Comparison of ENCODE assay signal across 8 cellular contexts in the genomic region with DNA sequence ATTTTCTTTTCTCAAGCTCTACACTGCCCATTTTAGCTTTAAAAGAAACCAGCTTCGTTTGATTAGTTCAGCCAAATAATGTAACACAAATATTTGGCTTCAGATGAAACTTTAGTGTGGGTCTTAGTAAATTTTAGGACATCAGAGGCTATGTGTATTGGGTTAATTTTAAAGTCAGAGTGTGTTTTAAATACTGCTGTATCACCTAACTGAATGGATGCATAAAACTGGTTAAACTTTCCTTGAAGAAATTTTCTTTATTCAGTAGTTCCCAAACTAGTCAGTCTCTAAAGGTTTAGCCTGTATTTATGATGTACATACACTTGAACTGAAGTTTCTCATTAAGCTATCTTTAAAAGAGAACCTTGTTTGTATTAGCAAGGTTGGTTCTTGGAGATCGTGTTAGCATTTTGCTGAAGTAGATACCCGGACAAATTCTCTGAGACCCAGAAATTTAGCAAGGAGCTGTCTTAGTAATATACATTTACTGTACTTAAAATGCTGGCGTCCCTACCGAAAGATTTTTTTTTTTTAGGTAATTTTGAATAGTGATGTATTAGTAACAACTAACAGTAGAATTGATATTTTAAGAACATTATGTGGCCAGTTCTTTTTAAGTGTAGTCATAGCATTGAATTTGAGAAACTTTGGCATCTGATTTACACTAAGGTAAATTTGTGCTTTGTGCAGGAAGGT. TPM values are rescaled to one million over a fixed set of nuclear protein-coding genes. Genes with fewer than 3 reads are reported as not detected.
DNase-seq lines count a peak whose midpoint lies in the region; ATAC-seq, FAIRE-seq and TF ChIP-seq lines count a peak whose summit lies in the region.

No MANE protein-coding gene starts in this region.

- WGBS in heart right ventricle, 2 donors, result 31 to 32% methylated on average over 5 of the region's 5 CpGs
- WGBS in K562 (ENCODE audit: insufficient coverage, low coverage, missing lambda C conversion rate), result 0% methylated on average over 5 of the region's 5 CpGs
- WGBS in aorta, 2 donors, result 1 to 4% methylated on average over 5 of the region's 5 CpGs

- H3K36me3 ChIP-seq in heart right ventricle (no peaks in the 10 kb centered on the region), K562 (ENCODE audit: control insufficient read depth, insufficient read depth, low read length) (no peaks in the 10 kb centered on the region), aorta (ENCODE audit: control insufficient read depth in 1 of 2, insufficient read depth in 2 of 2, low read length in 1 of 2) (no peaks in the 10 kb centered on the region)

- no peak for TF ChIP-seq POLR2A in K562 (conservative IDR thresholded peaks at IDR 0.05)

- H3K27ac ChIP-seq in heart right ventricle (peak overlapping the region in 7 of 10 donors; percentile 94 to 97 (median 96)), K562 (ENCODE audit: extremely low read depth, low read depth, low read length) (peak overlapping the region; percentile 97), aorta (ENCODE audit: low read depth in 1 of 2, low read length in 2 of 2) (peak overlapping the region in 1 of 2 donors; percentile 36)

- no peaks in the 10 kb centered on the region for H3K27me3 Mint-ChIP-seq in mesothelial cell of epicardium (ENCODE audit: low read depth)

- peak overlapping the region; percentile 96 for H3K27ac Mint-ChIP-seq in mesothelial cell of epicardium

- BruUV-seq in K562 (replicated peaks; lab: Mats Ljungman, UMichigan), result no TSS peak

- POLR2A ChIA-PET in K562 (lab: Yijun Ruan, JAX), result interaction anchor here (1.0 to 2.8 kb wide), 2 partner anchors 9 to 11 kb away, joined by 3 to 14 read pairs; no protein-coding TSS in a partner anchor

- H3K36me3 Mint-ChIP-seq in mesothelial cell of epicardium, result no peaks in the 10 kb centered on the region

- H3K79me2 ChIP-seq in K562 (ENCODE audit: control insufficient read depth, insufficient read depth, low read length), result peaks cover 68% of the 10 kb centered on the region

- in situ Hi-C loops in K562 (cut with MboI), result no loop called here

- ATAC-seq in heart right ventricle (no peak), K562 (no peak), aorta (ENCODE audit: low FRiP score) (no peak), HG02970 (IDR thresholded peaks at IDR 0.05; ENCODE audit: low FRiP score, unreplicated experiment) (no peak)

- H3K4me2 ChIP-seq in K562 (ENCODE audit: insufficient read depth, low read length), result peak overlapping the region; percentile 83

- intact Hi-C loops in heart right ventricle (cut with DNase I), result loop anchor here in 2 of 10 donors (5.0 to 10.0 kb wide), 3 partner anchors 293 to 1400 kb away; a partner anchor contains a TSS
- intact Hi-C loops in cardiac septum (cut with DNase I), result loop anchor here (10.0 kb wide), 1 partner anchor 800 kb away; no protein-coding TSS in a partner anchor
- intact Hi-C loops in K562 (cut with micrococcal nuclease), result loop anchor here (5.0 to 10.0 kb wide), 2 partner anchors 138 to 310 kb away; no protein-coding TSS in a partner anchor
- intact Hi-C loops in aorta (cut with DNase I), result loop anchor here in 1 of 2 donors (10.0 kb wide), 1 partner anchor 140 kb away; no protein-coding TSS in a partner anchor

- H3K4me1 Mint-ChIP-seq in mesothelial cell of epicardium, result peaks cover 42% of the 10 kb centered on the region

- peak overlapping the region in 8 of 10 donors; percentile 76 to 98 (median 88) for H3K4me3 ChIP-seq in heart right ventricle
- H3K4me3 ChIP-seq in K562, result peak overlapping the region; percentile 77
- H3K4me3 ChIP-seq in aorta (ENCODE audit: low read length in 2 of 2), result peak overlapping the region; percentile 73 to 85

- peak overlapping the region; percentile 54; the same call in 1 of the 2 replicates for H2AFZ ChIP-seq in K562 (ENCODE audit: low read depth, low read length)

- H3K27me3 ChIP-seq in heart right ventricle (no peaks in the 10 kb centered on the region), K562 (ENCODE audit: control insufficient read depth in 2 of 2, insufficient read depth in 2 of 2, low read length in 2 of 2) (no peaks in the 10 kb centered on the region), aorta (ENCODE audit: control insufficient read depth in 1 of 2, insufficient read depth in 2 of 2, low read length in 1 of 2) (no peaks in the 10 kb centered on the region)

- H3K4me3 Mint-ChIP-seq in mesothelial cell of epicardium, result peak overlapping the region; percentile 94

- no peaks in the 10 kb centered on the region for H4K20me1 ChIP-seq in K562 (replicated peaks; ENCODE audit: control insufficient read depth, insufficient read depth, low read length)

- H3K4me1 ChIP-seq in heart right ventricle (peaks cover 0 to 64% (median 26%) of the 10 kb centered on the region in 9 donors), K562 (replicated peaks in 1 of 2; ENCODE audit: control insufficient read depth in 2 of 2, insufficient read depth in 2 of 2, low read length in 2 of 2) (peaks cover 4 to 19% of the 10 kb centered on the region in 2 experiments; a peak in 4 of 5 replicates), aorta (ENCODE audit: control insufficient read depth in 1 of 2, insufficient read depth in 2 of 2, low read length in 2 of 2) (peaks cover 0 to 3% of the 10 kb centered on the region in 2 donors)

- DNase-seq in heart right ventricle (no peak), cardiac septum (ENCODE audit: low spot score) (no peak), K562 (ENCODE audit: extremely low read depth in 1 of 4, low spot score in 3 of 4) (peak in 1 of 4 experiments; percentile 18), mesothelial cell of epicardium (ENCODE audit: low spot score in 2 of 2, unreplicated experiment in 2 of 2) (no peak), aorta (no peak), activated gamma-delta T cell treated with Interleukin-2 at 50 U/mL for 16 hours (no peak), NCI-H1417 treated with DMSO at 0.1 percent for 48 hours (lab: John Stamatoyannopoulos, UW) (no peak)

- FAIRE-seq in K562 (lab: Jason Lieb, UNC), result no peak

- TF ChIP-seq CTCF in heart right ventricle (IDR thresholded peaks at IDR 0.05) (no peak), K562 (IDR thresholded peaks at IDR 0.05 in 2 of 3, conservative IDR thresholded peaks at IDR 0.05 in 1 of 3; ENCODE audit: insufficient read depth in 2 of 3, low read depth in 1 of 3, low read length in 3 of 3) (no peak), mesothelial cell of epicardium (IDR thresholded peaks at IDR 0.05; ENCODE audit: unreplicated experiment) (no peak)

- H3K9me3 Mint-ChIP-seq in mesothelial cell of epicardium, result no peaks in the 10 kb centered on the region

- no peaks in the 10 kb centered on the region for H3K9me1 ChIP-seq in K562 (ENCODE audit: control insufficient read depth, insufficient read depth, low read length)

- H3K9me3 ChIP-seq in heart right ventricle (no peaks in the 10 kb centered on the region), K562 (replicated peaks; ENCODE audit: control insufficient read depth, insufficient read depth, low read depth, low read length) (no peaks in the 10 kb centered on the region), aorta (ENCODE audit: control insufficient read depth, low read length) (no peaks in the 10 kb centered on the region)

- no peak for TF ChIP-seq EP300 in K562 (IDR thresholded peaks at IDR 0.05; ENCODE audit: low read length)

- no peak for TF ChIP-seq RAD21 in K562 (CRISPR knock-in tag; conservative IDR thresholded peaks at IDR 0.05 in 1 of 2, IDR thresholded peaks at IDR 0.05 in 1 of 2)

- CTCF ChIA-PET in K562 (lab: Yijun Ruan, JAX; ENCODE audit: low intra/inter-chr PET ratio), result interaction anchor here (0.6 kb wide), 1 partner anchor 79 kb away, joined by 6 read pairs; no protein-coding TSS in a partner anchor

- peak overlapping the region in 1 of 2 experiments; percentile 86; a peak in 2 of 4 replicates for H3K9ac ChIP-seq in K562 (ENCODE audit: insufficient read depth in 1 of 2, low read depth in 2 of 2, low read length in 2 of 2)

TF ChIP-seq in K562, 482 proteins besides CTCF, POLR2A, EP300 and RAD21:
- TF ChIP-seq EZH2 (IDR thresholded peaks at IDR 0.05; ENCODE audit: borderline replicate concordance, low read depth, low read length), result no peak
- TF ChIP-seq, protein P1, sequence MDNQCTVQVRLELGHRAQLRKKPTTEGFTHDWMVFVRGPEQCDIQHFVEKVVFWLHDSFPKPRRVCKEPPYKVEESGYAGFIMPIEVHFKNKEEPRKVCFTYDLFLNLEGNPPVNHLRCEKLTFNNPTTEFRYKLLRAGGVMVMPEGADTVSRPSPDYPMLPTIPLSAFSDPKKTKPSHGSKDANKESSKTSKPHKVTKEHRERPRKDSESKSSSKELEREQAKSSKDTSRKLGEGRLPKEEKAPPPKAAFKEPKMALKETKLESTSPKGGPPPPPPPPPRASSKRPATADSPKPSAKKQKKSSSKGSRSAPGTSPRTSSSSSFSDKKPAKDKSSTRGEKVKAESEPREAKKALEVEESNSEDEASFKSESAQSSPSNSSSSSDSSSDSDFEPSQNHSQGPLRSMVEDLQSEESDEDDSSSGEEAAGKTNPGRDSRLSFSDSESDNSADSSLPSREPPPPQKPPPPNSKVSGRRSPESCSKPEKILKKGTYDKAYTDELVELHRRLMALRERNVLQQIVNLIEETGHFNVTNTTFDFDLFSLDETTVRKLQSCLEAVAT (IDR thresholded peaks at IDR 0.05), result 0 out of 4 replicates have a peak, but pooled peaks have one; percentile 16 to 25

RNA-seq across cellular contexts. Expression of a gene that starts 2.7 kb away (rescaled TPM):
- total RNA-seq in heart right ventricle, result 10 to 100 TPM in 2 of 10 donors, 1 to 10 TPM in 8; 5.2 to 15.0 (median 7.8) TPM
- 1 to 10 TPM; 2.9 to 3.4 TPM for polyA plus RNA-seq in heart right ventricle
- 9.4 TPM for total RNA-seq in cardiac septum
- total RNA-seq in K562 (2011; cell fraction: chromatin; rRNA removed; ENCODE audit: low replicate concordance), result 20.8 and 31.5 TPM in 2 replicates
- total RNA-seq in K562 (2011; cell fraction: nucleolus; rRNA removed), result 26.2 and 34.2 TPM in 2 replicates
- total RNA-seq in K562 (2011; cell fraction: nucleoplasm; rRNA removed), result 30.1 and 36.1 TPM in 2 replicates
- total RNA-seq in K562 (2014; rRNA removed), result 15.7 and 20.8 TPM in 2 replicates
- 10.0 and 11.5 TPM in 2 replicates for total RNA-seq in K562 (2014; rRNA removed; fragmentation: Illumina TruSeq; extraction: Trizol)
- 8.9 and 10.9 TPM in 2 replicates for total RNA-seq in K562 (2015; rRNA removed; fragmentation: Illumina TruSeq; extraction: Trizol)
- 10.8 and 11.1 TPM in 2 replicates for total RNA-seq in K562 (2021)
- 4.9 and 5.4 TPM in 2 replicates for polyA plus RNA-seq in K562 (2011; rRNA removed)
- polyA plus RNA-seq in K562 (2011; cell fraction: cytosol; rRNA removed), result 4.3 and 17.1 TPM in 2 replicates
- 6.7 and 11.2 TPM in 2 replicates for polyA plus RNA-seq in K562 (2011; cell fraction: nucleus; rRNA removed)
- 6.1 and 6.6 TPM in 2 replicates for polyA plus RNA-seq in K562 (2012)
- 5.6 and 7.4 TPM in 2 replicates for polyA plus RNA-seq in K562 (2014; fragmentation: Illumina TruSeq; extraction: Trizol)
- 1 to 10 TPM; 3.3 to 7.8 TPM for polyA plus RNA-seq in K562 (2014; fragmentation: Nextera tagmentation; extraction: Ambion mirVana)
- polyA plus RNA-seq in K562 (2014; rRNA removed), result 5.4 and 6.3 TPM in 2 replicates
- polyA minus RNA-seq in K562 (2011; rRNA and poly(A)+ RNA removed), result 25.3 and 28.2 TPM in 2 replicates
- polyA minus RNA-seq in K562 (2011; cell fraction: cytosol; rRNA and poly(A)+ RNA removed), result 16.2 and 16.3 TPM in 2 replicates
- polyA minus RNA-seq in K562 (2011; cell fraction: nucleus; rRNA and poly(A)+ RNA removed), result 38.8 and 53.1 TPM in 2 replicates
- 49.2 to 55.1 TPM (median 52.0 TPM) in 3 replicates for total RNA-seq in mesothelial cell of epicardium
- total RNA-seq in aorta, result 10 to 100 TPM; 30.2 to 36.1 TPM
- 10 to 100 TPM; 12.8 to 13.8 TPM for polyA plus RNA-seq in aorta
